Comparison of ENCODE assay signal across 8 cellular contexts in the genomic region with DNA sequence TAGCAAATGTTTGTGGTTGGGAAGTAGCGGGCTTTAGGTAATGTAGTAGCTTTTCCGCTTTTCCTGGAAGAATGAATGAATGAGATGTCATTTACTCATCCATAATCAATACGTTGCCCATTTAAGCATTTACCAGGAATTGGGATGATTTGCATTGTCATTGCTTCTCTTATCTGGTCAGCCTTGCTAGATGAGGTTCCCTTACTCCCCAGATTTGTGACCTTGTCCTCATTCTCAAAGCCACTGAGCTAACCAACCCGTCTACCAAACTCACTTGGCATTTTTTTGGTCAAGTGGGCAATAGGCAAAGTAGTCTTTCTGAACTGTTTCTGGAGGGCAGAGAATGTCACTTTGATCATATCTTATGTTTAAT. TPM values are rescaled to one million over a fixed set of nuclear protein-coding genes. Genes with fewer than 3 reads are reported as not detected.
DNase-seq lines count a peak whose midpoint lies in the region; ATAC-seq and TF ChIP-seq lines count a peak whose summit lies in the region.

No MANE protein-coding gene starts in this region.

- DNase-seq in brain microvascular endothelial cell: no peak
- DNase-seq in mesothelial cell of epicardium (ENCODE audit: low spot score in 2 of 2, unreplicated experiment in 2 of 2): no peak
- DNase-seq in CD1c-positive myeloid dendritic cell (ENCODE audit: extremely low spot score): no peak
- no peak for DNase-seq in NCI-H1436 treated with DMSO at 0.1 percent for 48 hours (lab: John Stamatoyannopoulos, UW)
- DNase-seq in NCI-H2081 (lab: John Stamatoyannopoulos, UW): no peak

- peak overlapping the region; percentile 22; the same call in 1 of the 2 replicates for H3K27ac ChIP-seq in ACC112 (ENCODE audit: low read depth, low read length)
- peak overlapping the region; percentile 56; the same call in 1 of the 2 replicates for H3K27ac ChIP-seq in HEK293 (ENCODE audit: extremely low read depth, low read depth, low read length)
- H3K27ac ChIP-seq in brain microvascular endothelial cell: peak overlapping the region; percentile 84

- no peaks in the 10 kb centered on the region for H3K9me3 ChIP-seq in HEK293 (ENCODE audit: control insufficient read depth, insufficient read depth, low read depth, low read length)

- H3K4me1 Mint-ChIP-seq in mesothelial cell of epicardium: peaks cover 18% of the 10 kb centered on the region

- no peak for ATAC-seq in HG03159 (IDR thresholded peaks at IDR 0.05; ENCODE audit: unreplicated experiment)

- no peak for TF ChIP-seq CTCF in HEK293 (tag by site-specific recombination; IDR thresholded peaks at IDR 0.05)
- no peak for TF ChIP-seq CTCF in brain microvascular endothelial cell (IDR thresholded peaks at IDR 0.05; ENCODE audit: low read depth, low read length, missing control alignments)
- no peak for TF ChIP-seq CTCF in mesothelial cell of epicardium (IDR thresholded peaks at IDR 0.05; ENCODE audit: unreplicated experiment)

- H3K27ac Mint-ChIP-seq in mesothelial cell of epicardium: peak overlapping the region; percentile 89

- POLR2A ChIA-PET in HEK293 (lab: Yijun Ruan, JAX): interaction anchor here (1.1 to 1.8 kb wide), 3 partner anchors 10 to 84 kb away, joined by 3 to 7 read pairs (median 5); partner anchors contain the start of gene INO80C

- CTCF ChIA-PET in HEK293 (lab: Yijun Ruan, JAX): interaction anchor here (0.6 to 1.4 kb wide), 4 partner anchors 14 to 196 kb away, joined by 3 to 6 read pairs (median 3); no protein-coding TSS in a partner anchor

- H3K9me3 Mint-ChIP-seq in mesothelial cell of epicardium: peaks cover 25% of the 10 kb centered on the region

- peaks cover 30% of the 10 kb centered on the region for H3K36me3 Mint-ChIP-seq in mesothelial cell of epicardium

- H3K27me3 ChIP-seq in ACC112 (ENCODE audit: insufficient read depth, low read length): no peaks in the 10 kb centered on the region
- no peaks in the 10 kb centered on the region for H3K27me3 ChIP-seq in brain microvascular endothelial cell (replicated peaks)

- H2AFZ ChIP-seq in ACC112 (ENCODE audit: low read length, unreplicated experiment): peak overlapping the region; percentile 92

- H3K4me1 ChIP-seq in ACC112 (ENCODE audit: control insufficient read depth, insufficient read depth, low read length, unreplicated experiment): peaks cover 11% of the 10 kb centered on the region
- no peaks in the 10 kb centered on the region; the same call in 1 of the 2 replicates for H3K4me1 ChIP-seq in HEK293 (ENCODE audit: control insufficient read depth, insufficient read depth, low read length)

- H3K27me3 Mint-ChIP-seq in mesothelial cell of epicardium (ENCODE audit: low read depth): peaks cover 2% of the 10 kb centered on the region

- H3K4me3 ChIP-seq in ACC112 (ENCODE audit: low read depth, low read length) (peak overlapping the region; percentile 91), HEK293 (ENCODE audit: low read depth, low read length) (peak overlapping the region; percentile 77), brain microvascular endothelial cell (ENCODE audit: low read depth, low read length) (peak overlapping the region; percentile 78)

- in situ Hi-C loops in brain microvascular endothelial cell (cut with HindIII; ENCODE audit: low pct_ligation_motif_present, low sequenced_read_pairs): no loop called here

- H3K79me2 ChIP-seq in ACC112 (ENCODE audit: control insufficient read depth, insufficient read depth, low read length, unreplicated experiment): peaks cover 52% of the 10 kb centered on the region

- peak overlapping the region; percentile 77 for H3K4me3 Mint-ChIP-seq in mesothelial cell of epicardium

- H3K36me3 ChIP-seq in ACC112 (ENCODE audit: insufficient read depth, low read length): peaks cover 13% of the 10 kb centered on the region
- H3K36me3 ChIP-seq in HEK293 (ENCODE audit: control insufficient read depth in 2 of 2, insufficient read depth in 1 of 2, low read length in 2 of 2): peaks cover 0 to 3% of the 10 kb centered on the region in 2 experiments; a peak in 1 of 3 replicates
- no peaks in the 10 kb centered on the region for H3K36me3 ChIP-seq in brain microvascular endothelial cell (replicated peaks)

TF ChIP-seq in HEK293, 187 proteins besides CTCF, POLR2A, EP300 and RAD21 (continues in another document):
- TF ChIP-seq SP3 (tag by site-specific recombination; IDR thresholded peaks at IDR 0.05): no peak
- TF ChIP-seq ZNF335 (tag by site-specific recombination; conservative IDR thresholded peaks at IDR 0.05): peak; percentile 25; the same call in 1 of the 2 replicates
- TF ChIP-seq ZNF394 (tag by site-specific recombination; IDR thresholded peaks at IDR 0.05; ENCODE audit: borderline replicate concordance): no peak
- no peak for TF ChIP-seq ZNF169 (tag by site-specific recombination; IDR thresholded peaks at IDR 0.05)
- no peak for TF ChIP-seq ZNF140 (tag by site-specific recombination; IDR thresholded peaks at IDR 0.05)
- no peak for TF ChIP-seq ZSCAN4 (tag by site-specific recombination; IDR thresholded peaks at IDR 0.05)
- TF ChIP-seq ZNF837 (tag by site-specific recombination; IDR thresholded peaks at IDR 0.05): no peak
- TF ChIP-seq PATZ1 (tag by site-specific recombination; IDR thresholded peaks at IDR 0.05): 0 out of 2 replicates have a peak, but pooled peaks have one; percentile 2
- TF ChIP-seq, protein P1, sequence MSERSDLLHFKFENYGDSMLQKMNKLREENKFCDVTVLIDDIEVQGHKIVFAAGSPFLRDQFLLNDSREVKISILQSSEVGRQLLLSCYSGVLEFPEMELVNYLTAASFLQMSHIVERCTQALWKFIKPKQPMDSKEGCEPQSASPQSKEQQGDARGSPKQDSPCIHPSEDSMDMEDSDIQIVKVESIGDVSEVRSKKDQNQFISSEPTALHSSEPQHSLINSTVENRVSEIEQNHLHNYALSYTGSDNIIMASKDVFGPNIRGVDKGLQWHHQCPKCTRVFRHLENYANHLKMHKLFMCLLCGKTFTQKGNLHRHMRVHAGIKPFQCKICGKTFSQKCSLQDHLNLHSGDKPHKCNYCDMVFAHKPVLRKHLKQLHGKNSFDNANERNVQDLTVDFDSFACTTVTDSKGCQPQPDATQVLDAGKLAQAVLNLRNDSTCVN (tag by site-specific recombination; optimal IDR thresholded peaks at IDR 0.05): peak; percentile 6
- no peak for TF ChIP-seq ZNF426 (tag by site-specific recombination; IDR thresholded peaks at IDR 0.05)
- TF ChIP-seq, protein P2, sequence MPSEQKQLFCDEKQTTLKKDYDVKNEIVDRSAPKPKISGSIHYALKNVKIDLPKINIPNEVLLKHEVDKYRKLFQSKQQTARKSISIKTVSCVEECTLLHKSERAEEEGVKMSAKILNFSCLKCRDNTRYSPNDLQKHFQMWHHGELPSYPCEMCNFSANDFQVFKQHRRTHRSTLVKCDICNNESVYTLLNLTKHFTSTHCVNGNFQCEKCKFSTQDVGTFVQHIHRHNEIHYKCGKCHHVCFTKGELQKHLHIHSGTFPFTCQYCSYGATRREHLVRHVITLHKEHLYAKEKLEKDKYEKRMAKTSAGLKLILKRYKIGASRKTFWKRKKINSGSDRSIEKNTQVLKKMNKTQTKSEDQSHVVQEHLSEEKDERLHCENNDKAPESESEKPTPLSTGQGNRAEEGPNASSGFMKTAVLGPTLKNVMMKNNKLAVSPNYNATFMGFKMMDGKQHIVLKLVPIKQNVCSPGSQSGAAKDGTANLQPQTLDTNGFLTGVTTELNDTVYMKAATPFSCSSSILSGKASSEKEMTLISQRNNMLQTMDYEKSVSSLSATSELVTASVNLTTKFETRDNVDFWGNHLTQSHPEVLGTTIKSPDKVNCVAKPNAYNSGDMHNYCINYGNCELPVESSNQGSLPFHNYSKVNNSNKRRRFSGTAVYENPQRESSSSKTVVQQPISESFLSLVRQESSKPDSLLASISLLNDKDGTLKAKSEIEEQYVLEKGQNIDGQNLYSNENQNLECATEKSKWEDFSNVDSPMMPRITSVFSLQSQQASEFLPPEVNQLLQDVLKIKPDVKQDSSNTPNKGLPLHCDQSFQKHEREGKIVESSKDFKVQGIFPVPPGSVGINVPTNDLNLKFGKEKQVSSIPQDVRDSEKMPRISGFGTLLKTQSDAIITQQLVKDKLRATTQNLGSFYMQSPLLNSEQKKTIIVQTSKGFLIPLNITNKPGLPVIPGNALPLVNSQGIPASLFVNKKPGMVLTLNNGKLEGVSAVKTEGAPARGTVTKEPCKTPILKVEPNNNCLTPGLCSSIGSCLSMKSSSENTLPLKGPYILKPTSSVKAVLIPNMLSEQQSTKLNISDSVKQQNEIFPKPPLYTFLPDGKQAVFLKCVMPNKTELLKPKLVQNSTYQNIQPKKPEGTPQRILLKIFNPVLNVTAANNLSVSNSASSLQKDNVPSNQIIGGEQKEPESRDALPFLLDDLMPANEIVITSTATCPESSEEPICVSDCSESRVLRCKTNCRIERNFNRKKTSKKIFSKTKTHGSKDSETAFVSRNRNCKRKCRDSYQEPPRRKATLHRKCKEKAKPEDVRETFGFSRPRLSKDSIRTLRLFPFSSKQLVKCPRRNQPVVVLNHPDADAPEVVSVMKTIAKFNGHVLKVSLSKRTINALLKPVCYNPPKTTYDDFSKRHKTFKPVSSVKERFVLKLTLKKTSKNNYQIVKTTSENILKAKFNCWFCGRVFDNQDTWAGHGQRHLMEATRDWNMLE (tag by site-specific recombination; conservative IDR thresholded peaks at IDR 0.05; ENCODE audit: low read depth): no peak

RNA-seq across cellular contexts. Expression of gene GALNT1, which starts 0.8 kb away (rescaled TPM):
- total RNA-seq in mesothelial cell of epicardium: 80.7 to 95.5 TPM (median 85.0 TPM) in 3 replicates

Comparison
In these comparisons a context has a peak if more than half of its experiments do, and no peak if none do; other contexts are left out.
1. H3K27ac ChIP-seq: peak in every context shown above with its lines; median percentile 84 in brain microvascular endothelial cell; 56 in HEK293; 22 in ACC112.